In the genomic region with DNA sequence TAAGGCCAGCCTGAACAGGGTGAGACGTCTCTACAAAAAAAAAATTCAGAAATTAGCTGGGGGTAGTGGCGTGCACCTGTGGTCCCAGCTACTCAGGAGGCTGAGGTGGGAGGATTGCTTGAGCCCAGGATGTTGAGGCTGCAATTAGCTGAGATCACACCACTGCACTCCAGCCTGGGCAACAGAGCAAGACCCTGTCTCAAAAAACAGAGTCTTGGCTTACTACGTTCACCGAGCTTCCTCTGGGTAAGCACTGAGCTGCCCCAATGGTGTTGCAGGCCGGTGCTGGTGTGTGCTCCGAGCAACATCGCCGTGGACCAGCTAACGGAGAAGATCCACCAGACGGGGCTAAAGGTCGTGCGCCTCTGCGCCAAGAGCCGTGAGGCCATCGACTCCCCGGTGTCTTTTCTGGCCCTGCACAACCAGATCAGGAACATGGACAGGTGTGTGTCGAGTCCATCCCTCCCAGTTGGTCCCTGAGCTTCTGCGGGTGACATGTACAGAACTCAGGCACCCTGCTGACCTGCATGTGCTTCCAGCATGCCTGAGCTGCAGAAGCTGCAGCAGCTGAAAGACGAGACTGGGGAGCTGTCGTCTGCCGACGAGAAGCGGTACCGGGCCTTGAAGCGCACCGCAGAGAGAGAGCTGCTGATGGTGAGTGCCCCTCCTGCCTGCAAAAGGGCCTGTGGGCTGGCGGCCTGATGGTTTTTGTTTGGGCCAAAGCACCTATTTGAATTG, we compare ENCODE assay signal across 1 cellular context.
TF ChIP-seq lines count a peak whose summit lies in the region.

No MANE protein-coding gene starts in this region.

TF ChIP-seq in GM12878, 131 proteins besides CTCF, POLR2A, EP300 and RAD21:
- TF ChIP-seq, protein P1, sequence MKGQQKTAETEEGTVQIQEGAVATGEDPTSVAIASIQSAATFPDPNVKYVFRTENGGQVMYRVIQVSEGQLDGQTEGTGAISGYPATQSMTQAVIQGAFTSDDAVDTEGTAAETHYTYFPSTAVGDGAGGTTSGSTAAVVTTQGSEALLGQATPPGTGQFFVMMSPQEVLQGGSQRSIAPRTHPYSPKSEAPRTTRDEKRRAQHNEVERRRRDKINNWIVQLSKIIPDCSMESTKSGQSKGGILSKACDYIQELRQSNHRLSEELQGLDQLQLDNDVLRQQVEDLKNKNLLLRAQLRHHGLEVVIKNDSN (IDR thresholded peaks at IDR 0.05; ENCODE audit: borderline replicate concordance, extremely low read length, insufficient read depth, low read depth, low read length): no peak
- no peak for TF ChIP-seq MYC (IDR thresholded peaks at IDR 0.05; ENCODE audit: insufficient read depth, insufficient read length, insufficient replicate concordance, low read length, severe bottlenecking)
- TF ChIP-seq JUNB (IDR thresholded peaks at IDR 0.05): no peak
- no peak for TF ChIP-seq CHD1 (IDR thresholded peaks at IDR 0.05; ENCODE audit: low read depth, low read length)
- no peak for TF ChIP-seq YBX1 (IDR thresholded peaks at IDR 0.05)
- TF ChIP-seq, protein P2, sequence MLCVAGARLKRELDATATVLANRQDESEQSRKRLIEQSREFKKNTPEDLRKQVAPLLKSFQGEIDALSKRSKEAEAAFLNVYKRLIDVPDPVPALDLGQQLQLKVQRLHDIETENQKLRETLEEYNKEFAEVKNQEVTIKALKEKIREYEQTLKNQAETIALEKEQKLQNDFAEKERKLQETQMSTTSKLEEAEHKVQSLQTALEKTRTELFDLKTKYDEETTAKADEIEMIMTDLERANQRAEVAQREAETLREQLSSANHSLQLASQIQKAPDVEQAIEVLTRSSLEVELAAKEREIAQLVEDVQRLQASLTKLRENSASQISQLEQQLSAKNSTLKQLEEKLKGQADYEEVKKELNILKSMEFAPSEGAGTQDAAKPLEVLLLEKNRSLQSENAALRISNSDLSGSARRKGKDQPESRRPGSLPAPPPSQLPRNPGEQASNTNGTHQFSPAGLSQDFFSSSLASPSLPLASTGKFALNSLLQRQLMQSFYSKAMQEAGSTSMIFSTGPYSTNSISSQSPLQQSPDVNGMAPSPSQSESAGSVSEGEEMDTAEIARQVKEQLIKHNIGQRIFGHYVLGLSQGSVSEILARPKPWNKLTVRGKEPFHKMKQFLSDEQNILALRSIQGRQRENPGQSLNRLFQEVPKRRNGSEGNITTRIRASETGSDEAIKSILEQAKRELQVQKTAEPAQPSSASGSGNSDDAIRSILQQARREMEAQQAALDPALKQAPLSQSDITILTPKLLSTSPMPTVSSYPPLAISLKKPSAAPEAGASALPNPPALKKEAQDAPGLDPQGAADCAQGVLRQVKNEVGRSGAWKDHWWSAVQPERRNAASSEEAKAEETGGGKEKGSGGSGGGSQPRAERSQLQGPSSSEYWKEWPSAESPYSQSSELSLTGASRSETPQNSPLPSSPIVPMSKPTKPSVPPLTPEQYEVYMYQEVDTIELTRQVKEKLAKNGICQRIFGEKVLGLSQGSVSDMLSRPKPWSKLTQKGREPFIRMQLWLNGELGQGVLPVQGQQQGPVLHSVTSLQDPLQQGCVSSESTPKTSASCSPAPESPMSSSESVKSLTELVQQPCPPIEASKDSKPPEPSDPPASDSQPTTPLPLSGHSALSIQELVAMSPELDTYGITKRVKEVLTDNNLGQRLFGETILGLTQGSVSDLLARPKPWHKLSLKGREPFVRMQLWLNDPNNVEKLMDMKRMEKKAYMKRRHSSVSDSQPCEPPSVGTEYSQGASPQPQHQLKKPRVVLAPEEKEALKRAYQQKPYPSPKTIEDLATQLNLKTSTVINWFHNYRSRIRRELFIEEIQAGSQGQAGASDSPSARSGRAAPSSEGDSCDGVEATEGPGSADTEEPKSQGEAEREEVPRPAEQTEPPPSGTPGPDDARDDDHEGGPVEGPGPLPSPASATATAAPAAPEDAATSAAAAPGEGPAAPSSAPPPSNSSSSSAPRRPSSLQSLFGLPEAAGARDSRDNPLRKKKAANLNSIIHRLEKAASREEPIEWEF (IDR thresholded peaks at IDR 0.05; ENCODE audit: insufficient replicate concordance, low read depth, low read length): no peak
